1 cellular context compared by ENCODE assay signal in the genomic region with DNA sequence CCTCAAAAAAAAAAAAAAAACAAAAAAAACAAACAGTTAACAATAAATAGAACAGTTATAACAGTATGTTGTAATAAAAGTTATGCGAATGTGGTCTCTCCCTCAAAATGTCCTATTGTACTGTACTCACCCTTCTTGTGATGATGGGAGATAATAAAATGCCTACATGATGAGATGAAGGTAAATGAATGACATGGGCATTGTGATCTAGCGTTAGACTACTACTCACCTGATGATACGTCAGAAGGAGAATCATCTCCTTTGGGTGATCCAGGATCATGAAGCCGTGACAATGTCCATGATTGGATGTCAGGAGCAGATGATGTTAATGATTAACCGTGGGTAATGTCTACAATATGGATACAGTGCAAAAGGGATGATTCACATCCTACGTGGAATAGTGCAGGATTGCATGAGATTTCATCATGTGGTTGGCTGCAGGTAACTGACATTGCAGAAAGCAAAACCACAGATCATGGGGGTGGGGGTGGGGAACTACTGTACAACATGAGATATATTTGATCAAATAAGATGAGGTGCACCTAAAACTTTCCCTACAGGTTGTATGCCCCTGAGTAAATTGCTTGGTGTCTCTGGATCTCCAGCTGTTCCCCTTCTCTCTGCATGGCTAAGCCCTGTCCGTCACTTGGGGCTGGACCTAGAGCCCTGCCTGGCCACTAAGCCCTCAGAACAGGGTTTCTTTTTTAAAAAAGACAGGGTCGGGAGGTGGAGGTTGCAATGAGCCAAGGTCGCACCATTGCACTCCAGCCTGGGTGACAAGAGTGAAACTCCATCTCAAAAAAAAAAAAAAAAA.
TF ChIP-seq lines count a peak whose summit lies in the region.

No MANE protein-coding gene starts in this region.

TF ChIP-seq in HepG2, 621 proteins besides CTCF, POLR2A, EP300 and RAD21 (continued from another document and continues in another):
- TF ChIP-seq HMG20A (CRISPR knock-in tag; IDR thresholded peaks at IDR 0.05; ENCODE audit: borderline replicate concordance), result peak; percentile 60; the same call in 1 of the 2 replicates
- peak; percentile 94 for TF ChIP-seq ZNF878 (CRISPR knock-in tag; IDR thresholded peaks at IDR 0.05)
- no peak for TF ChIP-seq HOXA9 (CRISPR knock-in tag; IDR thresholded peaks at IDR 0.05; ENCODE audit: borderline replicate concordance)
- peak; percentile 91 for TF ChIP-seq TGIF2 (CRISPR knock-in tag; IDR thresholded peaks at IDR 0.05)
- no peak for TF ChIP-seq ZNF550 (CRISPR knock-in tag; IDR thresholded peaks at IDR 0.05; ENCODE audit: borderline replicate concordance)
- peak; percentile 84; the same call in 1 of the 2 replicates for TF ChIP-seq ERF (CRISPR knock-in tag; IDR thresholded peaks at IDR 0.05)
- peak; percentile 28; the same call in 1 of the 2 replicates for TF ChIP-seq ELF1 (CRISPR knock-in tag; IDR thresholded peaks at IDR 0.05)
- TF ChIP-seq, protein P1, sequence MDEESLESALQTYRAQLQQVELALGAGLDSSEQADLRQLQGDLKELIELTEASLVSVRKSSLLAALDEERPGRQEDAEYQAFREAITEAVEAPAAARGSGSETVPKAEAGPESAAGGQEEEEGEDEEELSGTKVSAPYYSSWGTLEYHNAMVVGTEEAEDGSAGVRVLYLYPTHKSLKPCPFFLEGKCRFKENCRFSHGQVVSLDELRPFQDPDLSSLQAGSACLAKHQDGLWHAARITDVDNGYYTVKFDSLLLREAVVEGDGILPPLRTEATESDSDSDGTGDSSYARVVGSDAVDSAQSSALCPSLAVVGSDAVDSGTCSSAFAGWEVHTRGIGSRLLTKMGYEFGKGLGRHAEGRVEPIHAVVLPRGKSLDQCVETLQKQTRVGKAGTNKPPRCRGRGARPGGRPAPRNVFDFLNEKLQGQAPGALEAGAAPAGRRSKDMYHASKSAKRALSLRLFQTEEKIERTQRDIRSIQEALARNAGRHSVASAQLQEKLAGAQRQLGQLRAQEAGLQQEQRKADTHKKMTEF (CRISPR knock-in tag; IDR thresholded peaks at IDR 0.05), result peak; percentile 83
- 0 out of 2 replicates have a peak, but pooled peaks have one; percentile 33 for TF ChIP-seq ZBTB7B (CRISPR knock-in tag; IDR thresholded peaks at IDR 0.05)
- TF ChIP-seq REST (IDR thresholded peaks at IDR 0.05; ENCODE audit: borderline replicate concordance in 1 of 2, low read depth in 1 of 2, low read length in 2 of 2), result peak in 1 of 2 experiments; percentile 56; a peak in 2 of 4 replicates
- TF ChIP-seq, protein P2, sequence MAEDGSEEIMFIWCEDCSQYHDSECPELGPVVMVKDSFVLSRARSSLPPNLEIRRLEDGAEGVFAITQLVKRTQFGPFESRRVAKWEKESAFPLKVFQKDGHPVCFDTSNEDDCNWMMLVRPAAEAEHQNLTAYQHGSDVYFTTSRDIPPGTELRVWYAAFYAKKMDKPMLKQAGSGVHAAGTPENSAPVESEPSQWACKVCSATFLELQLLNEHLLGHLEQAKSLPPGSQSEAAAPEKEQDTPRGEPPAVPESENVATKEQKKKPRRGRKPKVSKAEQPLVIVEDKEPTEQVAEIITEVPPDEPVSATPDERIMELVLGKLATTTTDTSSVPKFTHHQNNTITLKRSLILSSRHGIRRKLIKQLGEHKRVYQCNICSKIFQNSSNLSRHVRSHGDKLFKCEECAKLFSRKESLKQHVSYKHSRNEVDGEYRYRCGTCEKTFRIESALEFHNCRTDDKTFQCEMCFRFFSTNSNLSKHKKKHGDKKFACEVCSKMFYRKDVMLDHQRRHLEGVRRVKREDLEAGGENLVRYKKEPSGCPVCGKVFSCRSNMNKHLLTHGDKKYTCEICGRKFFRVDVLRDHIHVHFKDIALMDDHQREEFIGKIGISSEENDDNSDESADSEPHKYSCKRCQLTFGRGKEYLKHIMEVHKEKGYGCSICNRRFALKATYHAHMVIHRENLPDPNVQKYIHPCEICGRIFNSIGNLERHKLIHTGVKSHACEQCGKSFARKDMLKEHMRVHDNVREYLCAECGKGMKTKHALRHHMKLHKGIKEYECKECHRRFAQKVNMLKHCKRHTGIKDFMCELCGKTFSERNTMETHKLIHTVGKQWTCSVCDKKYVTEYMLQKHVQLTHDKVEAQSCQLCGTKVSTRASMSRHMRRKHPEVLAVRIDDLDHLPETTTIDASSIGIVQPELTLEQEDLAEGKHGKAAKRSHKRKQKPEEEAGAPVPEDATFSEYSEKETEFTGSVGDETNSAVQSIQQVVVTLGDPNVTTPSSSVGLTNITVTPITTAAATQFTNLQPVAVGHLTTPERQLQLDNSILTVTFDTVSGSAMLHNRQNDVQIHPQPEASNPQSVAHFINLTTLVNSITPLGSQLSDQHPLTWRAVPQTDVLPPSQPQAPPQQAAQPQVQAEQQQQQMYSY (CRISPR knock-in tag; IDR thresholded peaks at IDR 0.05), result peak; percentile 46; the same call in 1 of the 2 replicates
- peak; percentile 89; the same call in 1 of the 2 replicates for TF ChIP-seq FOXK1 (CRISPR knock-in tag; IDR thresholded peaks at IDR 0.05; ENCODE audit: borderline replicate concordance, low read depth)
- TF ChIP-seq, protein P3, sequence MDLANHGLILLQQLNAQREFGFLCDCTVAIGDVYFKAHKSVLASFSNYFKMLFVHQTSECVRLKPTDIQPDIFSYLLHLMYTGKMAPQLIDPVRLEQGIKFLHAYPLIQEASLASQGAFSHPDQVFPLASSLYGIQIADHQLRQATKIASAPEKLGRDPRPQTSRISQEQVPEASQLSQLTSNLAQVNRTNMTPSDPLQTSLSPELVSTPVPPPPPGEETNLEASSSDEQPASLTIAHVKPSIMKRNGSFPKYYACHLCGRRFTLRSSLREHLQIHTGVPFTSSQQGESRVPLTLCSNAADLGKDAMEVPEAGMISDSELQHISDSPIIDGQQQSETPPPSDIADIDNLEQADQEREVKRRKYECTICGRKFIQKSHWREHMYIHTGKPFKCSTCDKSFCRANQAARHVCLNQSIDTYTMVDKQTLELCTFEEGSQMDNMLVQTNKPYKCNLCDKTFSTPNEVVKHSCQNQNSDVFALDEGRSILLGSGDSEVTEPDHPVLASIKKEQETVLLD (CRISPR knock-in tag; IDR thresholded peaks at IDR 0.05; ENCODE audit: low read depth), result peak; percentile 42; the same call in 1 of the 2 replicates
- TF ChIP-seq ZNF546 (CRISPR knock-in tag; conservative IDR thresholded peaks at IDR 0.05), result peak; percentile 74; the same call in 1 of the 2 replicates
- peak; percentile 96 for TF ChIP-seq YEATS4 (CRISPR knock-in tag; IDR thresholded peaks at IDR 0.05; ENCODE audit: borderline replicate concordance)
- TF ChIP-seq MAFK (conservative IDR thresholded peaks at IDR 0.05 in 1 of 2, IDR thresholded peaks at IDR 0.05 in 1 of 2; ENCODE audit: low read length in 2 of 2), result peak; percentile 80 to 84
- peak; percentile 59; the same call in 1 of the 2 replicates for TF ChIP-seq GTF2F1 (IDR thresholded peaks at IDR 0.05; ENCODE audit: low read length)
- TF ChIP-seq E2F1 (CRISPR knock-in tag; IDR thresholded peaks at IDR 0.05), result no peak
- peak; percentile 59; the same call in 1 of the 2 replicates for TF ChIP-seq TBX2 (CRISPR knock-in tag; IDR thresholded peaks at IDR 0.05; ENCODE audit: borderline replicate concordance)
- peak; percentile 72 for TF ChIP-seq FOXO1 (CRISPR knock-in tag; IDR thresholded peaks at IDR 0.05)
- TF ChIP-seq, protein P4, sequence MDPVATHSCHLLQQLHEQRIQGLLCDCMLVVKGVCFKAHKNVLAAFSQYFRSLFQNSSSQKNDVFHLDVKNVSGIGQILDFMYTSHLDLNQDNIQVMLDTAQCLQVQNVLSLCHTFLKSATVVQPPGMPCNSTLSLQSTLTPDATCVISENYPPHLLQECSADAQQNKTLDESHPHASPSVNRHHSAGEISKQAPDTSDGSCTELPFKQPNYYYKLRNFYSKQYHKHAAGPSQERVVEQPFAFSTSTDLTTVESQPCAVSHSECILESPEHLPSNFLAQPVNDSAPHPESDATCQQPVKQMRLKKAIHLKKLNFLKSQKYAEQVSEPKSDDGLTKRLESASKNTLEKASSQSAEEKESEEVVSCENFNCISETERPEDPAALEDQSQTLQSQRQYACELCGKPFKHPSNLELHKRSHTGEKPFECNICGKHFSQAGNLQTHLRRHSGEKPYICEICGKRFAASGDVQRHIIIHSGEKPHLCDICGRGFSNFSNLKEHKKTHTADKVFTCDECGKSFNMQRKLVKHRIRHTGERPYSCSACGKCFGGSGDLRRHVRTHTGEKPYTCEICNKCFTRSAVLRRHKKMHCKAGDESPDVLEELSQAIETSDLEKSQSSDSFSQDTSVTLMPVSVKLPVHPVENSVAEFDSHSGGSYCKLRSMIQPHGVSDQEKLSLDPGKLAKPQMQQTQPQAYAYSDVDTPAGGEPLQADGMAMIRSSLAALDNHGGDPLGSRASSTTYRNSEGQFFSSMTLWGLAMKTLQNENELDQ (CRISPR knock-in tag; IDR thresholded peaks at IDR 0.05; ENCODE audit: borderline replicate concordance), result no peak
- peak; percentile 90 for TF ChIP-seq FOXA3 (CRISPR knock-in tag; IDR thresholded peaks at IDR 0.05)
- TF ChIP-seq ZNF264 (CRISPR knock-in tag; IDR thresholded peaks at IDR 0.05), result no peak
- TF ChIP-seq MAFG (CRISPR knock-in tag; IDR thresholded peaks at IDR 0.05), result no peak
- TF ChIP-seq EZH2 (conservative IDR thresholded peaks at IDR 0.05; ENCODE audit: low read depth, low read length), result no peak
- peak; percentile 97 for TF ChIP-seq MIXL1 (CRISPR knock-in tag; IDR thresholded peaks at IDR 0.05)
- TF ChIP-seq MEIS2 (CRISPR knock-in tag; IDR thresholded peaks at IDR 0.05), result peak; percentile 61
- peak; percentile 96 for TF ChIP-seq ATF5 (CRISPR knock-in tag; IDR thresholded peaks at IDR 0.05; ENCODE audit: low read depth)
- TF ChIP-seq FOXA1 (IDR thresholded peaks at IDR 0.05), result no peak
- TF ChIP-seq FOXA1 (CRISPR knock-in tag; IDR thresholded peaks at IDR 0.05), result peak; percentile 49
- peak; percentile 91 for TF ChIP-seq NCOA2 (CRISPR knock-in tag; IDR thresholded peaks at IDR 0.05)
- peak; percentile 28; the same call in 1 of the 2 replicates for TF ChIP-seq ZNF24 (IDR thresholded peaks at IDR 0.05)
- TF ChIP-seq, protein P5, sequence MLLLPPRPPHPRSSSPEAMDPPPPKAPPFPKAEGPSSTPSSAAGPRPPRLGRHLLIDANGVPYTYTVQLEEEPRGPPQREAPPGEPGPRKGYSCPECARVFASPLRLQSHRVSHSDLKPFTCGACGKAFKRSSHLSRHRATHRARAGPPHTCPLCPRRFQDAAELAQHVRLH (CRISPR knock-in tag; IDR thresholded peaks at IDR 0.05; ENCODE audit: borderline replicate concordance, low read depth), result peak; percentile 50; the same call in 1 of the 2 replicates
- TF ChIP-seq NR3C1 (CRISPR knock-in tag; IDR thresholded peaks at IDR 0.05), result no peak
- TF ChIP-seq KDM4B (CRISPR knock-in tag; IDR thresholded peaks at IDR 0.05), result peak; percentile 92
- no peak for TF ChIP-seq TCF7L2 (IDR thresholded peaks at IDR 0.05; ENCODE audit: low read depth, low read length)
- TF ChIP-seq TOPORS (CRISPR knock-in tag; IDR thresholded peaks at IDR 0.05), result 0 out of 2 replicates have a peak, but pooled peaks have one; percentile 51
- TF ChIP-seq ZNF792 (CRISPR knock-in tag; IDR thresholded peaks at IDR 0.05), result peak; percentile 86
- TF ChIP-seq JUN (CRISPR knock-in tag; IDR thresholded peaks at IDR 0.05), result peak; percentile 98
- no peak; the same call in 1 of the 2 replicates for TF ChIP-seq GZF1 (CRISPR knock-in tag; IDR thresholded peaks at IDR 0.05)
- TF ChIP-seq, protein P6, sequence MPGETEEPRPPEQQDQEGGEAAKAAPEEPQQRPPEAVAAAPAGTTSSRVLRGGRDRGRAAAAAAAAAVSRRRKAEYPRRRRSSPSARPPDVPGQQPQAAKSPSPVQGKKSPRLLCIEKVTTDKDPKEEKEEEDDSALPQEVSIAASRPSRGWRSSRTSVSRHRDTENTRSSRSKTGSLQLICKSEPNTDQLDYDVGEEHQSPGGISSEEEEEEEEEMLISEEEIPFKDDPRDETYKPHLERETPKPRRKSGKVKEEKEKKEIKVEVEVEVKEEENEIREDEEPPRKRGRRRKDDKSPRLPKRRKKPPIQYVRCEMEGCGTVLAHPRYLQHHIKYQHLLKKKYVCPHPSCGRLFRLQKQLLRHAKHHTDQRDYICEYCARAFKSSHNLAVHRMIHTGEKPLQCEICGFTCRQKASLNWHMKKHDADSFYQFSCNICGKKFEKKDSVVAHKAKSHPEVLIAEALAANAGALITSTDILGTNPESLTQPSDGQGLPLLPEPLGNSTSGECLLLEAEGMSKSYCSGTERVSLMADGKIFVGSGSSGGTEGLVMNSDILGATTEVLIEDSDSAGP (CRISPR knock-in tag; IDR thresholded peaks at IDR 0.05; ENCODE audit: borderline replicate concordance), result peak; percentile 2; the same call in 1 of the 2 replicates
